14 cellular contexts compared by ENCODE assay signal in the genomic region with DNA sequence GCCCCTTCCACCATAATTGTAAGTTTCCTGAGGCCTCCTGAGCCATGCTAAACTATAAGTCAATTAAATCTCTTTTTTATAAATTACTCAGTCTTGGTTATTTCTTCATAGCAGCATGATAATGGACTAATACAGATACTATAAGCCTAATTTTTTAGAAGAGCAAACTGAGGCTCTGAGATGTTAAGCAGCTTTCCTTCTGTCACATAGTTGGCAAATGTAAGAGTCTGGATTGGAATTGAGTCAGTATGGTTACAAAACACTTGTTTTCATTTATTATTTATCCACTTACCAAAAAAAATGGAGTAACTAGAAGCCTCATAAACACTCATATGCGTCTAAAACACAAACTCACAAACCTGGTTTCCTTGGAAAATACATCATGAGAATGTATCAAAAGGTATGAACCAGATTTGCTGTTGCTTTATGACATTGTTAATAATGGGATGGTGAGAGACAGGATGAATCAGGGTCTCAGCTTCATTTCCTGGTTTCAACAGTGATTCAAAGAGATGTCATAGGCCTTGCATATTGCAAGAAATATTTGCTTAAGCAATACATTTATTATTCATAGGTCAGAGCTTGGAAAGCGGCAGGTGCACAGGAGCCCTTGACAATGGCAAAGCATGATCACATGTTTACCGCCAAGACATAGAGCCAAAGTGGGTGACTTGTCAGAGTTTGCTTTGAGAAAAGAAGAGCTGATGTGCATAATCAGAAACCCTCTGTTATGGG.
DNase-seq lines count a peak whose midpoint lies in the region; ATAC-seq and TF ChIP-seq lines count a peak whose summit lies in the region.
"Had no signal": no experiment of that assay in that cellular context is flagged by ENCODE, and none has a peak within 500 bp of the region (broad histone marks: within the 10 kb centered on the region; RNA-seq: fewer than 3 reads in every experiment).

No MANE protein-coding gene starts in this region.

- no peak for TF ChIP-seq CTCF in RWPE1 (conservative IDR thresholded peaks at IDR 0.05; ENCODE audit: low read depth)
- no peak for TF ChIP-seq CTCF in fibroblast of mammary gland (conservative IDR thresholded peaks at IDR 0.05; ENCODE audit: control insufficient read depth, insufficient read depth, low read depth, low read length)

- ATAC-seq in GM21360 (IDR thresholded peaks at IDR 0.05; ENCODE audit: unreplicated experiment) (no peak), HG03520 (IDR thresholded peaks at IDR 0.05; ENCODE audit: unreplicated experiment) (no peak)

- intact Hi-C loops in head of caudate nucleus (cut with DNase I): no loop called here

- H3K27ac ChIP-seq in RWPE1: no peak overlapping the region
- H3K27ac ChIP-seq: heart left ventricle, ovary, WERI-Rb-1 had no signal

- POLR2A ChIA-PET in RWPE1 (lab: Yijun Ruan, JAX; ENCODE audit: low non-redundant PET): no interaction called here

- H3K4me3 ChIP-seq in fibroblast of mammary gland (ENCODE audit: control insufficient read depth, low read depth, low read length): no peak overlapping the region
- H3K4me3 ChIP-seq: heart left ventricle, ovary had no signal

- DNase-seq in COR-L47 (lab: John Stamatoyannopoulos, UW): peak; percentile 52
- DNase-seq in M059J (ENCODE audit: low read depth): peak; percentile 7
- peak; percentile 65 for DNase-seq in RWPE1 (ENCODE audit: low spot score)
- peak; percentile 72 for DNase-seq in fibroblast of mammary gland (ENCODE audit: low read depth)
- no peak for DNase-seq in activated T-cell treated with anti-CD3 and anti-CD28 coated beads for 4 hours
- no peak for DNase-seq in head of caudate nucleus
- DNase-seq: activated naive CD4-positive, alpha-beta T cell treated with anti-CD3 and anti-CD28 coated beads, Interleukin-2, amount 10 ng/mL, durations not matched to agents 7 days and 5 days; heart left ventricle; NCI-H510A; ovary; SW 1271; WERI-Rb-1 had no signal

- CTCF ChIA-PET in RWPE1 (lab: Yijun Ruan, JAX): interaction anchor here (0.6 kb wide), 2 partner anchors 244 to 431 kb away, joined by 3 read pairs; no protein-coding TSS in a partner anchor

Comparison
In these comparisons a context has a peak if more than half of its experiments do, and no peak if none do; other contexts are left out.
1. DNase-seq: peak in COR-L47 (single experiment), M059J (single experiment), RWPE1 (single experiment) and fibroblast of mammary gland (single experiment); none in activated T-cell treated with anti-CD3 and anti-CD28 coated beads for 4 hours (single experiment) and head of caudate nucleus (0 of 42).